ENCODE assay signal across 24 cellular contexts in genomic region chr11:584287-584686, GRCh38. TPM values are rescaled to one million over a fixed set of nuclear protein-coding genes. Genes with fewer than 3 reads are reported as not detected.
"Had no signal": no experiment of that assay in that cellular context is flagged by ENCODE, and none has a peak within 500 bp of the region (broad histone marks: within the 10 kb centered on the region; RNA-seq: fewer than 3 reads in every experiment).

No MANE protein-coding gene starts in this region.

- H3K4me3 ChIP-seq: ascending aorta, SJCRH30 had no signal

- H3K4me1 ChIP-seq: SJCRH30 had no signal

- H3K27me3 ChIP-seq: ascending aorta, SJCRH30 had no signal

- H3K4me2 ChIP-seq: SK-N-SH had no signal

- H3K9ac ChIP-seq: SK-N-SH had no signal

- ATAC-seq: activated CD8-positive, alpha-beta memory T cell treated with anti-CD3 and anti-CD28 coated beads, Interleukin-2, amount 10 ng/mL, durations not matched to agents 7 days and 5 days; Panc1 had no signal

- H3K27me3 Mint-ChIP-seq: activated CD8-positive, alpha-beta memory T cell treated with anti-CD3 and anti-CD28 coated beads, Interleukin-2, amount 10 ng/mL, durations not matched to agents 7 days and 5 days; brain had no signal

- H3K9me3 ChIP-seq: ascending aorta, SJCRH30, SK-N-SH had no signal

- H3K27ac ChIP-seq: ascending aorta, SJCRH30, VCaP had no signal

- H3K9me3 Mint-ChIP-seq: brain had no signal

- H3K9me2 ChIP-seq: SK-N-SH had no signal

- H3K4me3 Mint-ChIP-seq: activated CD8-positive, alpha-beta memory T cell treated with anti-CD3 and anti-CD28 coated beads, Interleukin-2, amount 10 ng/mL, durations not matched to agents 7 days and 5 days; brain had no signal

- H3K27ac Mint-ChIP-seq: activated CD8-positive, alpha-beta memory T cell treated with anti-CD3 and anti-CD28 coated beads, Interleukin-2, amount 10 ng/mL, durations not matched to agents 7 days and 5 days; brain had no signal

- DNase-seq: activated CD4-positive, alpha-beta T cell treated with anti-CD3 and anti-CD28 coated beads, Interleukin-2, amount 50 U/mL, for 1 hour; activated CD4-positive, CD25-positive, alpha-beta regulatory T cell; activated CD8-positive, alpha-beta memory T cell treated with anti-CD3 and anti-CD28 coated beads, Interleukin-2, amount 10 ng/mL, durations not matched to agents 7 days and 5 days; activated naive CD4-positive, alpha-beta T cell treated with anti-CD3 and anti-CD28 coated beads, Interleukin-2, amount 50 U/mL, for 16 hours; amniotic stem cell; cerebellar nuclear complex; Kasumi-1; NCI-H1105 treated with DMSO at 0.1 percent for 48 hours; NCI-H1436 treated with DMSO at 0.1 percent for 48 hours; NCI-H187; NCI-H2081; NCI-H510A treated with DMSO at 0.1 percent for 48 hours; NCI-H69; NK-92 treated with Interleukin-12 subunit alpha and Interleukin-12 subunit beta, amount 100 ng/mL, for 24 hours; OCI-M1; Right ventricle myocardium superior; RPMI8226; SJCRH30; SK-N-SH; T-helper 1 cell had no signal

RNA-seq across cellular contexts. Expression of gene CDHR5, which starts 40.5 kb away (rescaled TPM):
- total RNA-seq: activated CD8-positive, alpha-beta memory T cell treated with anti-CD3 and anti-CD28 coated beads, Interleukin-2, amount 10 ng/mL, durations not matched to agents 7 days and 5 days; Right ventricle myocardium superior; SJCRH30 had no signal
- polyA plus RNA-seq: SK-N-SH had no signal
